Comparison of ENCODE assay signal across 1 cellular context in the genomic region with DNA sequence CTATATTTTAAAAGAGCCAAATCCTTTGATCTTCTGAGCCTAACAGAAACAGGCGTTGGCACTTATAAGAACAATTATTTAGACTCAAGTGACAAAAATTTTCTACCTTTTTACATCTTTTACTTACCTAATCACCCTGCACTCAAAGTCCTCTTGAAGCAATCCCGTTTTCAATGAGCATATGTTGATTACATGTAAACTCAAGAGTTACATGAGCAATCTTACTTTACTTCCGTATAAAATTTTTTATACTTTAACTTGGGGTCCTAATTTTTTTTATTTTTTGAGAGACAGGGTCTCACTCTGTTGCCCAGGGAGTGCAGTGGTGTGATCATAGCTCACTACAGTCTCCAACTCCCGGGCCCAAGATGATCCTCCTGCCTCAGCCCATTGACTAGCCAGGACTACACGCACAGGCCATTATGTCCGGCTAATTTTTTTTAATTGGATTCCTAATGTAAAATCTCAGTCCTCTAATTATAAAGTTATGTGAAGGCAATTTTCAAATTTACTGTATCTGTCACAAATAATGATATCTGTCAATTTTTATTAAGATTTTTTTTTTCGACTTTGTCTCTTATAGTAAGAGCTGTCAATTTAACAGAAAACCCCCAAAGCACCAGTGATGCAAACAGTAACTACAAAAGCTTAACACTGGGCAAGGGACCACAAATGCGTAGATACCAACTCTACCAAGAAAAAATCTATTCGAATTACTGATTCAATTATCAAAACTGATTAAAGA.
TF ChIP-seq lines count a peak whose summit lies in the region.

No MANE protein-coding gene starts in this region.

TF ChIP-seq in HCT116, 20 proteins besides CTCF, POLR2A, EP300 and RAD21 (continued from another document):
- TF ChIP-seq POLR2AphosphoS5 (IDR thresholded peaks at IDR 0.05; ENCODE audit: low read depth, low read length), result no peak
- TF ChIP-seq, protein P1, sequence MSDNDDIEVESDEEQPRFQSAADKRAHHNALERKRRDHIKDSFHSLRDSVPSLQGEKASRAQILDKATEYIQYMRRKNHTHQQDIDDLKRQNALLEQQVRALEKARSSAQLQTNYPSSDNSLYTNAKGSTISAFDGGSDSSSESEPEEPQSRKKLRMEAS (IDR thresholded peaks at IDR 0.05), result no peak
